8 cellular contexts compared by ENCODE assay signal in genomic region chr18:23918395-23919032, GRCh38.
A peak's percentile ranks its signal among the peaks of the same experiment; 100 is the strongest.
DNase-seq lines count a peak whose midpoint lies in the region; TF ChIP-seq lines count a peak whose summit lies in the region.

No MANE protein-coding gene starts in this region.

- in situ Hi-C loops in brain microvascular endothelial cell (cut with HindIII; ENCODE audit: low pct_ligation_motif_present, low sequenced_read_pairs): no loop called here

- H3K4me3 ChIP-seq in BE2C (ENCODE audit: low read depth, low read length): no peak overlapping the region
- H3K4me3 ChIP-seq in brain microvascular endothelial cell (ENCODE audit: low read depth, low read length): no peak overlapping the region

- TF ChIP-seq CTCF in BE2C (IDR thresholded peaks at IDR 0.05; ENCODE audit: low read depth, low read length) (peak; percentile 76), GM20000 (IDR thresholded peaks at IDR 0.05; ENCODE audit: extremely low read depth, missing control alignments) (peak; percentile 78), brain microvascular endothelial cell (IDR thresholded peaks at IDR 0.05; ENCODE audit: low read depth, low read length, missing control alignments) (peak; percentile 90)

- DNase-seq in BE2C (peak; percentile 69), GM20000 (ENCODE audit: low spot score) (peak; percentile 63), NCI-H187 (lab: John Stamatoyannopoulos, UW) (peak; percentile 35 to 62), UCSD-AML1 (lab: John Stamatoyannopoulos, UW; ENCODE audit: unreplicated experiment) (peak; percentile 74), brain microvascular endothelial cell (peak; percentile 76), inferior parietal cortex (ENCODE audit: extremely low spot score) (peak; percentile 90), OCI-M2 (lab: John Stamatoyannopoulos, UW; ENCODE audit: unreplicated experiment) (no peak)
- peak; percentile 59 to 71 (median 64) for DNase-seq in stimulated activated CD4-positive, alpha-beta T cell treated with anti-CD3 and anti-CD28 coated beads, Interleukin-1b, Interleukin-23, amount 100 ng/mL, for 24 hours (ENCODE audit: low read depth in 4 of 4, low spot score in 1 of 4)

- H3K4me1 ChIP-seq in BE2C: no peaks in the 10 kb centered on the region

- no peak overlapping the region for H3K27ac ChIP-seq in brain microvascular endothelial cell

- H3K9me3 ChIP-seq in BE2C: no peaks in the 10 kb centered on the region

- no peaks in the 10 kb centered on the region for H3K36me3 ChIP-seq in BE2C
- H3K36me3 ChIP-seq in brain microvascular endothelial cell (replicated peaks): no peaks in the 10 kb centered on the region

- H3K27me3 ChIP-seq in BE2C (no peaks in the 10 kb centered on the region), brain microvascular endothelial cell (replicated peaks) (no peaks in the 10 kb centered on the region)
